ENCODE assay signal across 11 cellular contexts in the genomic region with DNA sequence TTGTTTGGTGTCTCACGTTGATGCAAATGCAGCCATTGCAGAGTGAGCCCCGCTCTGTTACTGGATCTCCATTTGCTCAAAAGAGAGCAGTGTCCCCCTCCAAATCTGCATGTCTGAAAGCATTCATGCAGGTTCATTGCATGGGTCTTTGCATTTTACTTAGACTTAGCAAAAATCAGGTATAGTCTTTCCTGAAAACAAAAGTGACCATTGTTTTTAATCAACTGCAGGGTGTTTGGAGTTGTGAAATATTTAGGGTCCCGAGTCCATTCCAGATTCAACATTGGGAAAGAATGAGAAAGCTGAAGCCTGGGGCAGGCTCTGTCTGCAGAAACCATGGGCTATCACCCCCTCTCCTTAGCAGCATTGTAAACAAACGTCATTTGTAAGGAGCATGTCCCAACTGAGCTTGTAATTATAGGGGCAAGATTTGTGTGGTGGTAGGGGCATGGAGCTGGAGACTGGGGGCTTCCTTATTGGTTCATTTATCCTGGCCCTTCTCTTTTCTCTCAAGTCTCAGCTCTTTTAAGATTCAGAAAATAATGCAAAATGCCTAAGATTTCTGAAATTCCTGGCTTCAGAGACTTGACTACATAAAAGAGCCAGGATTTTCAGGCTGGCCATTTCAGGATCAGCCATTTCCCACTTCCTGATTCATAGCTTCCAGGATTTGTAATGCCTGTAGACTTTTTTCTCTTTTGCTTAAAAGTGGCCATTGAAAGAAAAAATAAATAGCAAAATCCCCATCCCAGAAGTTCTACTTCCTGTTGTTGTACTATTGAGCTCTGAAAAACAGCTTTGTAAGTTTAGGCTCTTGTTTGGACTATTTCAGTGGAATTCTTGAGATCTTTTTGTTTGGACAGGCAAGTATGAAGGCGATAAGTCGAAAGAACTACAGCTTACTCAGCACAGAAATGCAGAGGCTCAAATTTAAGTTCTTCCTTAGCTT. TPM values are rescaled to one million over a fixed set of nuclear protein-coding genes. Genes with fewer than 3 reads are reported as not detected.
DNase-seq lines count a peak whose midpoint lies in the region; ATAC-seq and TF ChIP-seq lines count a peak whose summit lies in the region.
"Had no signal": no experiment of that assay in that cellular context is flagged by ENCODE, and none has a peak within 500 bp of the region (broad histone marks: within the 10 kb centered on the region; RNA-seq: fewer than 3 reads in every experiment).

No MANE protein-coding gene starts in this region.

- H3K9me3 ChIP-seq in AG04450 (ENCODE audit: control insufficient read depth, insufficient read depth, low read length) (no peaks in the 10 kb centered on the region), neural progenitor cell (ENCODE audit: low read depth) (no peaks in the 10 kb centered on the region)

- H3K4me1 ChIP-seq in neural progenitor cell, result peaks cover 41% of the 10 kb centered on the region

- TF ChIP-seq CTCF in AG04450 (IDR thresholded peaks at IDR 0.05; ENCODE audit: low read depth, low read length), result no peak
- no peak for TF ChIP-seq CTCF in fibroblast of pulmonary artery (IDR thresholded peaks at IDR 0.05; ENCODE audit: low read length, missing control alignments)
- TF ChIP-seq CTCF in neural progenitor cell (IDR thresholded peaks at IDR 0.05), result no peak

- peaks cover 1% of the 10 kb centered on the region for H3K9me3 Mint-ChIP-seq in neural progenitor cell

- no peak overlapping the region for H3K4me3 Mint-ChIP-seq in neural progenitor cell

- H3K36me3 ChIP-seq in neural progenitor cell, result no peaks in the 10 kb centered on the region

- no peak overlapping the region for H3K27ac Mint-ChIP-seq in neural progenitor cell

- H3K79me2 ChIP-seq in neural progenitor cell (ENCODE audit: low read depth), result peaks cover 100% of the 10 kb centered on the region

- H4K20me1 ChIP-seq in neural progenitor cell (ENCODE audit: low read depth), result peaks cover 92% of the 10 kb centered on the region

- H3F3A ChIP-seq in neural progenitor cell (ENCODE audit: low read depth), result no peaks in the 10 kb centered on the region

- DNase-seq in AG04450 (ENCODE audit: low read depth, low spot score) (no peak), SK-MEL-5 (ENCODE audit: low read depth, low spot score) (peak; percentile 68), fibroblast of pulmonary artery (ENCODE audit: low read depth) (peak; percentile 74), neural progenitor cell (ENCODE audit: low spot score) (peak; percentile 52), GM19238 (ENCODE audit: insufficient read length, low spot score) (no peak), KBM-7 (no peak)
- DNase-seq: activated T-cell treated with anti-CD3 and anti-CD28 coated beads, Interleukin-2, amount 50 U/mL, for 48 hours; NCI-H1105 treated with DMSO at 0.1 percent for 48 hours had no signal

- H3K27ac ChIP-seq in AG04450 (ENCODE audit: low read depth, low read length) (peak overlapping the region; percentile 69), neural progenitor cell (peak overlapping the region; percentile 13)
- H3K27ac ChIP-seq: BLaER1 had no signal

- CTCF ChIA-PET in AG04450 (lab: Charles Lee), result interaction anchor here (0.6 to 4.8 kb wide), 10 partner anchors 10 to 405 kb away, joined by 3 to 24 read pairs (median 5); no protein-coding TSS in a partner anchor

- ATAC-seq in HG03095 (IDR thresholded peaks at IDR 0.05; ENCODE audit: unreplicated experiment), result no peak
- ATAC-seq in GM21381 (IDR thresholded peaks at IDR 0.05; ENCODE audit: unreplicated experiment), result no peak

- no peak overlapping the region for H3K9ac ChIP-seq in neural progenitor cell
- H3K9ac ChIP-seq: BLaER1 had no signal

- H3K4me2 ChIP-seq in neural progenitor cell, result peak overlapping the region; percentile 69

- H3K4me3 ChIP-seq in AG04450 (ENCODE audit: low read depth, low read length) (no peak overlapping the region), fibroblast of pulmonary artery (replicated peaks; ENCODE audit: low read depth, low read length) (peak overlapping the region; percentile 21), neural progenitor cell (peak overlapping the region; percentile 5)
- H3K4me3 ChIP-seq: BLaER1 had no signal

- H3K27me3 ChIP-seq in AG04450 (ENCODE audit: control insufficient read depth, insufficient read depth, low read length) (no peaks in the 10 kb centered on the region), neural progenitor cell (no peaks in the 10 kb centered on the region)
- H3K27me3 ChIP-seq: BLaER1 had no signal

- no peaks in the 10 kb centered on the region for H3K27me3 Mint-ChIP-seq in neural progenitor cell (ENCODE audit: insufficient read depth, low read depth)

- H3K36me3 Mint-ChIP-seq in neural progenitor cell, result peaks cover 18% of the 10 kb centered on the region

- H2AFZ ChIP-seq in neural progenitor cell (replicated peaks), result no peak overlapping the region

- in situ Hi-C loops in SK-MEL-5 (cut with HindIII; ENCODE audit: low pct_unique_long_range_greater_than_20kb, low sequenced_read_pairs), result no loop called here
- in situ Hi-C loops in KBM-7 (cut with MboI; ENCODE audit: low pct_unique_long_range_greater_than_20kb, low sequenced_read_pairs), result no loop called here

- POLR2A ChIA-PET in AG04450 (lab: Yijun Ruan, JAX), result interaction anchor here (0.7 to 1.0 kb wide), 4 partner anchors 13 to 1400 kb away, joined by 3 to 9 read pairs (median 4); no protein-coding TSS in a partner anchor

- peaks cover 57% of the 10 kb centered on the region for H3K4me1 Mint-ChIP-seq in neural progenitor cell

RNA-seq across cellular contexts. Expression of gene IGF1R, which starts 23.0 kb away (rescaled TPM):
- polyA plus RNA-seq in AG04450 (2011; rRNA removed), result 21.6 and 35.4 TPM in 2 replicates
- polyA minus RNA-seq in AG04450 (2011; rRNA and poly(A)+ RNA removed), result 114 and 148 TPM in 2 replicates
- 20.2 and 31.5 TPM in 2 replicates for total RNA-seq in SK-MEL-5 (2014; rRNA removed; shearing (Covaris generic))
- polyA plus RNA-seq in SK-MEL-5 (2015; cell fraction: cytosol; rRNA removed), result 47.2 and 63.4 TPM in 2 replicates
- polyA plus RNA-seq in SK-MEL-5 (2015; cell fraction: nucleus; rRNA removed), result 55.3 and 109 TPM in 2 replicates
- total RNA-seq in neural progenitor cell (ENCODE audit: low replicate concordance), result 23.5 and 40.4 TPM in 2 replicates

Comparison
In these comparisons a context has a peak if more than half of its experiments do, and no peak if none do; other contexts are left out.
1. DNase-seq: peak in SK-MEL-5 (single experiment), fibroblast of pulmonary artery (single experiment) and neural progenitor cell (single experiment); none in AG04450 (single experiment), GM19238 (single experiment) and KBM-7 (single experiment).